In the genomic region with DNA sequence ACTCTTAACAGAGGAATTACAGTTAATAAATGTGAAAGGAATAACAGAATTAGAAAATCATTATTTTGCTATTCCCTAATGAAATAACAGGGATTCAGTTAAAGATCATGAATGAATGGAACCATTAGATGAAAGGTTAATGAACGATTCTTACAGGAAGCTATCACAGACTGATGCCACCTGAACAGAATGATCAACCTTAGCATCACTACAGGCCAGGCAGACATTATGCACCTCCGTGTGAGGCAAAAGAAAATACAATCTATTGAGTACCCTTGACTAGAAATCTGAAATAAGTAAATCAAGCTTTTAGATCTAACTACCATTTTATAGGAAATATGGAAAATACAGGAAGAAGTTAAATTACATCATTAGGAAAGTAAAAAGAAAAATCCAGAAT, we compare ENCODE assay signal across 19 cellular contexts. TPM values are rescaled to one million over a fixed set of nuclear protein-coding genes. Genes with fewer than 3 reads are reported as not detected.
DNase-seq lines count a peak whose midpoint lies in the region; ATAC-seq, FAIRE-seq and TF ChIP-seq lines count a peak whose summit lies in the region.
"Had no signal": no experiment of that assay in that cellular context is flagged by ENCODE, and none has a peak within 500 bp of the region (broad histone marks: within the 10 kb centered on the region; RNA-seq: fewer than 3 reads in every experiment).

No MANE protein-coding gene starts in this region.

- CTCF ChIA-PET in T-cell (lab: Charles Lee) = no interaction called here

- H3K27ac ChIP-seq in CD4-positive, CD25-positive, alpha-beta regulatory T cell (ENCODE audit: insufficient read depth, low read length, poor library complexity, severe bottlenecking) = no peak overlapping the region

- no peak for DNase-seq in CD4-positive, CD25-positive, alpha-beta regulatory T cell
- DNase-seq in D721Med (ENCODE audit: insufficient read length, low spot score) (no peak), T-cell (no peak), naive B cell (no peak), NCI-H1694 treated with DMSO at 0.1 percent for 48 hours (lab: John Stamatoyannopoulos, UW) (no peak), HCEC 1CT (no peak), HAP-1 (ENCODE audit: low spot score in 2 of 2) (no peak)
- DNase-seq: BE2C, EL, H7, Karpas-422, MM.1S, NCI-H1105, NCI-H187, NCI-H226, NCI-H69, OCI-M1, SHP77 treated with DMSO at 0.1 percent for 48 hours had no signal

- H3K4me3 Mint-ChIP-seq in CD4-positive, CD25-positive, alpha-beta regulatory T cell = peak overlapping the region in 3 of 4 donors; percentile 7 to 87 (median 42)
- peak overlapping the region in 2 of 3 donors; percentile 7 to 66 for H3K4me3 Mint-ChIP-seq in T-cell
- peak overlapping the region in 4 of 8 donors; percentile 9 to 52 (median 42) for H3K4me3 Mint-ChIP-seq in naive B cell

- POLR2A ChIA-PET in T-cell (lab: Charles Lee) = no interaction called here

- peaks cover 0 to 2% (median 0%) of the 10 kb centered on the region in 7 donors for H3K9me3 Mint-ChIP-seq in CD4-positive, CD25-positive, alpha-beta regulatory T cell
- peaks cover 0 to 4% (median 0%) of the 10 kb centered on the region in 3 donors for H3K9me3 Mint-ChIP-seq in T-cell
- H3K9me3 Mint-ChIP-seq in naive B cell = no peaks in the 10 kb centered on the region

- no peaks in the 10 kb centered on the region for H3K27me3 Mint-ChIP-seq in CD4-positive, CD25-positive, alpha-beta regulatory T cell
- no peaks in the 10 kb centered on the region for H3K27me3 Mint-ChIP-seq in T-cell
- no peaks in the 10 kb centered on the region for H3K27me3 Mint-ChIP-seq in naive B cell

- no peaks in the 10 kb centered on the region for H3K36me3 ChIP-seq in CD4-positive, CD25-positive, alpha-beta regulatory T cell (ENCODE audit: control insufficient read depth, insufficient read depth, low read length)
- H3K36me3 ChIP-seq in HAP-1 (replicated peaks) = no peaks in the 10 kb centered on the region
- H3K36me3 ChIP-seq: BE2C had no signal

- peak overlapping the region in 1 of 3 donors; percentile 0 for H3K27ac Mint-ChIP-seq in CD4-positive, CD25-positive, alpha-beta regulatory T cell
- H3K27ac Mint-ChIP-seq in T-cell (peak overlapping the region in 1 of 2 donors; percentile 15), naive B cell (peak overlapping the region in 5 of 6 donors; percentile 6 to 71 (median 32))

- FAIRE-seq in D721Med (lab: Jason Lieb, UNC) = peak; percentile 32

- TF ChIP-seq CTCF in D721Med (IDR thresholded peaks at IDR 0.05; ENCODE audit: insufficient read depth, missing control alignments) = no peak

- peak overlapping the region; percentile 37 for H3K4me3 ChIP-seq in CD4-positive, CD25-positive, alpha-beta regulatory T cell (ENCODE audit: low read depth, low read length)
- no peak overlapping the region for H3K4me3 ChIP-seq in HAP-1

- H3K9me3 ChIP-seq in CD4-positive, CD25-positive, alpha-beta regulatory T cell (ENCODE audit: control insufficient read depth in 2 of 2, low read length in 2 of 2) = no peaks in the 10 kb centered on the region
- no peaks in the 10 kb centered on the region for H3K9me3 ChIP-seq in HAP-1
- H3K9me3 ChIP-seq: BE2C had no signal

- in situ Hi-C loops in HAP-1 (cut with MboI; ENCODE audit: low sequenced_read_pairs) = loop anchor here (25.0 kb wide), 1 partner anchor 486 kb away; no protein-coding TSS in a partner anchor

- peak in 1 of 2 donors; percentile 48 for ATAC-seq in CD4-positive, CD25-positive, alpha-beta regulatory T cell (ENCODE audit: low read depth in 2 of 2)
- ATAC-seq in T-cell (replicated peaks in 1 of 4) (peak in 3 of 4 experiments; percentile 44 to 68 (median 47)), naive B cell (ENCODE audit: low read depth in 2 of 2) (no peak), GM21737 (IDR thresholded peaks at IDR 0.05; ENCODE audit: unreplicated experiment) (no peak)

- peaks cover 52 to 78% (median 71%) of the 10 kb centered on the region in 4 donors for H3K4me1 Mint-ChIP-seq in CD4-positive, CD25-positive, alpha-beta regulatory T cell
- peaks cover 66 to 80% (median 75%) of the 10 kb centered on the region in 3 donors for H3K4me1 Mint-ChIP-seq in T-cell
- H3K4me1 Mint-ChIP-seq in naive B cell = peaks cover 63 to 79% (median 67%) of the 10 kb centered on the region in 3 donors

- peaks cover 48% of the 10 kb centered on the region for H3K4me1 ChIP-seq in CD4-positive, CD25-positive, alpha-beta regulatory T cell (ENCODE audit: control insufficient read depth, insufficient read depth, low read length, poor library complexity, severe bottlenecking)
- peaks cover 5% of the 10 kb centered on the region; the same call in 1 of the 2 replicates for H3K4me1 ChIP-seq in HAP-1
- H3K4me1 ChIP-seq: BE2C had no signal

- H3K27me3 ChIP-seq in CD4-positive, CD25-positive, alpha-beta regulatory T cell (ENCODE audit: control insufficient read depth, insufficient read depth, low read length) = no peaks in the 10 kb centered on the region
- H3K27me3 ChIP-seq in HAP-1 (ENCODE audit: low read depth) = no peaks in the 10 kb centered on the region
- H3K27me3 ChIP-seq: BE2C had no signal

- peaks cover 3% of the 10 kb centered on the region for H3K36me3 Mint-ChIP-seq in CD4-positive, CD25-positive, alpha-beta regulatory T cell
- H3K36me3 Mint-ChIP-seq in T-cell (peaks cover 15% of the 10 kb centered on the region), naive B cell (no peaks in the 10 kb centered on the region)

RNA-seq across cellular contexts. Expression of a gene that starts 10.4 kb away (rescaled TPM):
- 125 TPM for total RNA-seq in CD4-positive, CD25-positive, alpha-beta regulatory T cell
- 10 to 100 TPM; 26.9 to 32.8 (median 29.1) TPM for polyA plus RNA-seq in CD4-positive, CD25-positive, alpha-beta regulatory T cell
- 100 to 1,000 TPM in 1 of 5 donors, 10 to 100 TPM in 4; 58.1 to 102 (median 64.2) TPM for total RNA-seq in T-cell
- 10 to 100 TPM; 25.3 to 63.9 (median 37.8) TPM for polyA plus RNA-seq in naive B cell (ENCODE audit: low read depth in 6 of 6)

Comparison
In these comparisons a context has a peak if more than half of its experiments do, and no peak if none do; other contexts are left out.
1. ATAC-seq: peak in T-cell (3 of 4); none in naive B cell (0 of 2) and GM21737 (single experiment).